10 cellular contexts compared by ENCODE assay signal in the genomic region with DNA sequence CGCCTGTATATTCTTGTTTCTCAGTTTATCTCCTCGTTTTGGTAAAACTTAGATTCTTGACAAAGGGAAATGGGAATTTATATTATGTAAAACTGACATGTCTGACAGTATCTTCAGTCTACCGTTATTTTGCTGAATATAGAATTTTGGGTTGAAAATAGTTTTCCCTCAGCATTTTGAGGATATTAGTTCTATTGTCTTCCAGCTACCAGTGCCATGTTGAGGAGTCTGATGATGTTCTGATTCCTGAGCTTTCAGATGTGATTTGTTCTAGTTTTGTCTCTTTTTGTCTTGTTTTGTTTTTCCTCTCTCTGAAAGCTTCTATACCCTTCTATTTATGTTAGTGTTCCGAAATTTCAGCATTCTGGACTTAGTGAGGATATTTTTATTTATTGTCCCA. TPM values are rescaled to one million over a fixed set of nuclear protein-coding genes. Genes with fewer than 3 reads are reported as not detected.
"Had no signal": no experiment of that assay in that cellular context is flagged by ENCODE, and none has a peak within 500 bp of the region (broad histone marks: within the 10 kb centered on the region; RNA-seq: fewer than 3 reads in every experiment).

No MANE protein-coding gene starts in this region.

- DNase-seq: H9, HCEC 1CT, HFFc6, KBM-7 had no signal

- H3K4me1 Mint-ChIP-seq: GM23338, H9 had no signal

- H3K4me3 Mint-ChIP-seq: GM23338, H9, HFFc6 had no signal

- H3K9ac ChIP-seq: KMS-11 had no signal

- H3K27ac Mint-ChIP-seq: GM23338, H9, HFFc6 had no signal

- H3K4me3 ChIP-seq: GM23338 had no signal

- H3K27ac ChIP-seq: HL-60, KMS-11 had no signal

- ATAC-seq: GM23338, HepG2 had no signal

- H3K4me2 ChIP-seq: GM23338, KMS-11 had no signal

- H2AFZ ChIP-seq: GM23338 had no signal

- FAIRE-seq: H1, H54, HepG2 had no signal

RNA-seq across cellular contexts. Expression of a gene that starts 8.0 kb away (rescaled TPM):
- total RNA-seq: HepG2 had no signal
- polyA plus RNA-seq: HepG2 had no signal
